1 cellular context compared by ENCODE assay signal in genomic region chr7:96236198-96237039, GRCh38.
A peak's percentile ranks its signal among the peaks of the same experiment; 100 is the strongest.
TF ChIP-seq lines count a peak whose summit lies in the region.

No MANE protein-coding gene starts in this region.

TF ChIP-seq in HEK293, 187 proteins besides CTCF, POLR2A, EP300 and RAD21 (continued from another document and continues in another):
- TF ChIP-seq ZBTB21 (tag by site-specific recombination; IDR thresholded peaks at IDR 0.05) = 0 out of 2 replicates have a peak, but pooled peaks have one; percentile 21
- no peak for TF ChIP-seq ZNF623 (tag by site-specific recombination; IDR thresholded peaks at IDR 0.05)
- TF ChIP-seq ZNF561 (tag by site-specific recombination; IDR thresholded peaks at IDR 0.05; ENCODE audit: borderline replicate concordance) = no peak
- no peak for TF ChIP-seq REPIN1 (tag by site-specific recombination; IDR thresholded peaks at IDR 0.05; ENCODE audit: low read depth)
- no peak for TF ChIP-seq PRDM4 (tag by site-specific recombination; IDR thresholded peaks at IDR 0.05)
- no peak for TF ChIP-seq ZNF302 (tag by site-specific recombination; IDR thresholded peaks at IDR 0.05; ENCODE audit: low read depth)
- no peak for TF ChIP-seq ZNF529 (tag by site-specific recombination; IDR thresholded peaks at IDR 0.05; ENCODE audit: insufficient replicate concordance)
- TF ChIP-seq, protein P1, sequence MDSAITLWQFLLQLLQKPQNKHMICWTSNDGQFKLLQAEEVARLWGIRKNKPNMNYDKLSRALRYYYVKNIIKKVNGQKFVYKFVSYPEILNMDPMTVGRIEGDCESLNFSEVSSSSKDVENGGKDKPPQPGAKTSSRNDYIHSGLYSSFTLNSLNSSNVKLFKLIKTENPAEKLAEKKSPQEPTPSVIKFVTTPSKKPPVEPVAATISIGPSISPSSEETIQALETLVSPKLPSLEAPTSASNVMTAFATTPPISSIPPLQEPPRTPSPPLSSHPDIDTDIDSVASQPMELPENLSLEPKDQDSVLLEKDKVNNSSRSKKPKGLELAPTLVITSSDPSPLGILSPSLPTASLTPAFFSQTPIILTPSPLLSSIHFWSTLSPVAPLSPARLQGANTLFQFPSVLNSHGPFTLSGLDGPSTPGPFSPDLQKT (IDR thresholded peaks at IDR 0.05; ENCODE audit: borderline replicate concordance, low read depth, low read length) = no peak
- no peak for TF ChIP-seq ZNF555 (tag by site-specific recombination; conservative IDR thresholded peaks at IDR 0.05)
- no peak for TF ChIP-seq ATF2 (tag by site-specific recombination; IDR thresholded peaks at IDR 0.05; ENCODE audit: low read depth)
- TF ChIP-seq GLIS2 (tag by site-specific recombination; IDR thresholded peaks at IDR 0.05) = peak; percentile 63
- TF ChIP-seq ZNF791 (tag by site-specific recombination; IDR thresholded peaks at IDR 0.05) = no peak
- TF ChIP-seq ZNF624 (tag by site-specific recombination; IDR thresholded peaks at IDR 0.05) = no peak
- no peak for TF ChIP-seq IKZF3 (tag by site-specific recombination; IDR thresholded peaks at IDR 0.05)
- peak; percentile 61; the same call in 1 of the 2 replicates for TF ChIP-seq HIC1 (tag by site-specific recombination; IDR thresholded peaks at IDR 0.05)
- no peak for TF ChIP-seq ZBTB1 (tag by site-specific recombination; IDR thresholded peaks at IDR 0.05)
- no peak for TF ChIP-seq ZNF670 (tag by site-specific recombination; IDR thresholded peaks at IDR 0.05; ENCODE audit: low read depth)
- no peak for TF ChIP-seq ZNF473 (tag by site-specific recombination; IDR thresholded peaks at IDR 0.05)
- TF ChIP-seq SP2 (tag by site-specific recombination; IDR thresholded peaks at IDR 0.05) = no peak
- TF ChIP-seq ZNF530 (tag by site-specific recombination; IDR thresholded peaks at IDR 0.05; ENCODE audit: low read depth) = no peak
- TF ChIP-seq, protein P2, sequence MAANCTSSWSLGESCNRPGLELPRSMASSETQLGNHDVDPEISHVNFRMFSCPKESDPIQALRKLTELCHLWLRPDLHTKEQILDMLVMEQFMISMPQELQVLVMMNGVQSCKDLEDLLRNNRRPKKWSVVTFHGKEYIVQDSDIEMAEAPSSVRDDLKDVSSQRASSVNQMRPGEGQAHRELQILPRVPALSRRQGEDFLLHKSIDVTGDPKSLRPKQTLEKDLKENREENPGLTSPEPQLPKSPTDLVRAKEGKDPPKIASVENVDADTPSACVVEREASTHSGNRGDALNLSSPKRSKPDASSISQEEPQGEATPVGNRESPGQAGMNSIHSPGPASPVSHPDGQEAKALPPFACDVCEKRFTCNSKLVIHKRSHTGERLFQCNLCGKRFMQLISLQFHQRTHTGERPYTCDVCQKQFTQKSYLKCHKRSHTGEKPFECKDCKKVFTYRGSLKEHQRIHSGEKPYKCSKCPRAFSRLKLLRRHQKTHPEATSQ (tag by site-specific recombination; IDR thresholded peaks at IDR 0.05) = no peak
- no peak for TF ChIP-seq ZNF433 (tag by site-specific recombination; IDR thresholded peaks at IDR 0.05; ENCODE audit: low read depth)
- TF ChIP-seq ZNF549 (tag by site-specific recombination; IDR thresholded peaks at IDR 0.05) = no peak
- TF ChIP-seq, protein P3, sequence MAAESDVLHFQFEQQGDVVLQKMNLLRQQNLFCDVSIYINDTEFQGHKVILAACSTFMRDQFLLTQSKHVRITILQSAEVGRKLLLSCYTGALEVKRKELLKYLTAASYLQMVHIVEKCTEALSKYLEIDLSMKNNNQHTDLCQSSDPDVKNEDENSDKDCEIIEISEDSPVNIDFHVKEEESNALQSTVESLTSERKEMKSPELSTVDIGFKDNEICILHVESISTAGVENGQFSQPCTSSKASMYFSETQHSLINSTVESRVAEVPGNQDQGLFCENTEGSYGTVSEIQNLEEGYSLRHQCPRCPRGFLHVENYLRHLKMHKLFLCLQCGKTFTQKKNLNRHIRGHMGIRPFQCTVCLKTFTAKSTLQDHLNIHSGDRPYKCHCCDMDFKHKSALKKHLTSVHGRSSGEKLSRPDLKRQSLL (tag by site-specific recombination; IDR thresholded peaks at IDR 0.05) = no peak
- no peak for TF ChIP-seq ZNF48 (tag by site-specific recombination; IDR thresholded peaks at IDR 0.05)
- TF ChIP-seq ZNF37A (tag by site-specific recombination; IDR thresholded peaks at IDR 0.05) = no peak
- no peak for TF ChIP-seq ZNF747 (tag by site-specific recombination; IDR thresholded peaks at IDR 0.05)
- TF ChIP-seq, protein P4, sequence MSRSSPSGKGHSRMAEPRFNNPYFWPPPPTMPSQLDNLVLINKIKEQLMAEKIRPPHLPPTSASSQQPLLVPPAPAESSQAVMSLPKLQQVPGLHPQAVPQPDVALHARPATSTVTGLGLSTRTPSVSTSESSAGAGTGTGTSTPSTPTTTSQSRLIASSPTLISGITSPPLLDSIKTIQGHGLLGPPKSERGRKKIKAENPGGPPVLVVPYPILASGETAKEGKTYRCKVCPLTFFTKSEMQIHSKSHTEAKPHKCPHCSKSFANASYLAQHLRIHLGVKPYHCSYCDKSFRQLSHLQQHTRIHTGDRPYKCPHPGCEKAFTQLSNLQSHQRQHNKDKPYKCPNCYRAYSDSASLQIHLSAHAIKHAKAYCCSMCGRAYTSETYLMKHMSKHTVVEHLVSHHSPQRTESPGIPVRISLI (tag by site-specific recombination; IDR thresholded peaks at IDR 0.05) = 0 out of 2 replicates have a peak, but pooled peaks have one; percentile 26
- no peak for TF ChIP-seq ZBTB49 (tag by site-specific recombination; IDR thresholded peaks at IDR 0.05; ENCODE audit: low read depth)
- no peak for TF ChIP-seq ZNF350 (tag by site-specific recombination; IDR thresholded peaks at IDR 0.05)
- TF ChIP-seq ZFHX2 (tag by site-specific recombination; conservative IDR thresholded peaks at IDR 0.05) = peak; percentile 85
- TF ChIP-seq KLF8 (tag by site-specific recombination; IDR thresholded peaks at IDR 0.05) = no peak
- no peak for TF ChIP-seq BCL6B (tag by site-specific recombination; IDR thresholded peaks at IDR 0.05)
- TF ChIP-seq ZNF223 (tag by site-specific recombination; IDR thresholded peaks at IDR 0.05) = no peak
- TF ChIP-seq ZSCAN30 (tag by site-specific recombination; IDR thresholded peaks at IDR 0.05) = 0 out of 2 replicates have a peak, but pooled peaks have one; percentile 15
- TF ChIP-seq GLI2 (tag by site-specific recombination; IDR thresholded peaks at IDR 0.05; ENCODE audit: borderline replicate concordance, low read depth) = no peak
- TF ChIP-seq, protein P5, sequence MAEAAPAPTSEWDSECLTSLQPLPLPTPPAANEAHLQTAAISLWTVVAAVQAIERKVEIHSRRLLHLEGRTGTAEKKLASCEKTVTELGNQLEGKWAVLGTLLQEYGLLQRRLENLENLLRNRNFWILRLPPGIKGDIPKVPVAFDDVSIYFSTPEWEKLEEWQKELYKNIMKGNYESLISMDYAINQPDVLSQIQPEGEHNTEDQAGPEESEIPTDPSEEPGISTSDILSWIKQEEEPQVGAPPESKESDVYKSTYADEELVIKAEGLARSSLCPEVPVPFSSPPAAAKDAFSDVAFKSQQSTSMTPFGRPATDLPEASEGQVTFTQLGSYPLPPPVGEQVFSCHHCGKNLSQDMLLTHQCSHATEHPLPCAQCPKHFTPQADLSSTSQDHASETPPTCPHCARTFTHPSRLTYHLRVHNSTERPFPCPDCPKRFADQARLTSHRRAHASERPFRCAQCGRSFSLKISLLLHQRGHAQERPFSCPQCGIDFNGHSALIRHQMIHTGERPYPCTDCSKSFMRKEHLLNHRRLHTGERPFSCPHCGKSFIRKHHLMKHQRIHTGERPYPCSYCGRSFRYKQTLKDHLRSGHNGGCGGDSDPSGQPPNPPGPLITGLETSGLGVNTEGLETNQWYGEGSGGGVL (tag by site-specific recombination; IDR thresholded peaks at IDR 0.05) = peak; percentile 60
